In genomic region chr16:77974883-77975282, GRCh38 we compare ENCODE assay signal across 1 cellular context.
A peak's percentile ranks its signal among the peaks of the same experiment; 100 is the strongest.
TF ChIP-seq lines count a peak whose summit lies in the region.

No MANE protein-coding gene starts in this region.

TF ChIP-seq in K562, 482 proteins besides CTCF, POLR2A, EP300 and RAD21:
- TF ChIP-seq RB1 (IDR thresholded peaks at IDR 0.05; ENCODE audit: low read depth) (no peak), ZNF384 (IDR thresholded peaks at IDR 0.05; ENCODE audit: low read depth, low read length) (peak; percentile 31; the same call in 1 of the 2 replicates), ZNF133 (CRISPR knock-in tag; IDR thresholded peaks at IDR 0.05) (no peak), EWSR1 (IDR thresholded peaks at IDR 0.05; ENCODE audit: borderline replicate concordance, low read depth, partially characterized antibody) (no peak), PREB (CRISPR knock-in tag; IDR thresholded peaks at IDR 0.05) (no peak), CCAR2 (IDR thresholded peaks at IDR 0.05; ENCODE audit: low read depth, low read length) (no peak), MIER1 (IDR thresholded peaks at IDR 0.05; ENCODE audit: low read depth) (peak; percentile 78), POLR2H (tag; IDR thresholded peaks at IDR 0.05; ENCODE audit: low read depth) (no peak), HDAC6 (IDR thresholded peaks at IDR 0.05; ENCODE audit: low read depth, low read length) (no peak), ZNF668 (CRISPR knock-in tag; IDR thresholded peaks at IDR 0.05) (no peak), FOXJ3 (CRISPR knock-in tag; IDR thresholded peaks at IDR 0.05) (no peak), PHB (CRISPR knock-in tag; IDR thresholded peaks at IDR 0.05) (no peak), USF2 (CRISPR knock-in tag; IDR thresholded peaks at IDR 0.05) (no peak), HIVEP1 (CRISPR knock-in tag; IDR thresholded peaks at IDR 0.05) (no peak), EHMT2 (IDR thresholded peaks at IDR 0.05) (peak; percentile 74)
- TF ChIP-seq, protein P1, sequence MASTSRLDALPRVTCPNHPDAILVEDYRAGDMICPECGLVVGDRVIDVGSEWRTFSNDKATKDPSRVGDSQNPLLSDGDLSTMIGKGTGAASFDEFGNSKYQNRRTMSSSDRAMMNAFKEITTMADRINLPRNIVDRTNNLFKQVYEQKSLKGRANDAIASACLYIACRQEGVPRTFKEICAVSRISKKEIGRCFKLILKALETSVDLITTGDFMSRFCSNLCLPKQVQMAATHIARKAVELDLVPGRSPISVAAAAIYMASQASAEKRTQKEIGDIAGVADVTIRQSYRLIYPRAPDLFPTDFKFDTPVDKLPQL (IDR thresholded peaks at IDR 0.05; ENCODE audit: extremely low read depth, insufficient read length): no peak
TF ChIP-seq in K562: peak in this region for 3.
